In genomic region chr9:121453232-121453892, GRCh38 we compare ENCODE assay signal across 32 cellular contexts. TPM values are rescaled to one million over a fixed set of nuclear protein-coding genes. Genes with fewer than 3 reads are reported as not detected.
DNase-seq lines count a peak whose midpoint lies in the region; ATAC-seq, FAIRE-seq and TF ChIP-seq lines count a peak whose summit lies in the region.
"Had no signal": no experiment of that assay in that cellular context is flagged by ENCODE, and none has a peak within 500 bp of the region (broad histone marks: within the 10 kb centered on the region; RNA-seq: fewer than 3 reads in every experiment).

No MANE protein-coding gene starts in this region.

- DNase-seq in DMS153 treated with DMSO at 0.1 percent for 48 hours (lab: John Stamatoyannopoulos, UW; ENCODE audit: unreplicated experiment) (peak; percentile 6), DMS153 (lab: John Stamatoyannopoulos, UW) (no peak), NCI-H69 (lab: John Stamatoyannopoulos, UW) (peak; percentile 69), coronary artery (ENCODE audit: low spot score) (no peak), lung microvascular endothelial cell (ENCODE audit: low read depth in 2 of 2) (peak; percentile 6 to 52), H54 (ENCODE audit: insufficient read length, low spot score) (no peak), NCI-H2196 (lab: John Stamatoyannopoulos, UW; ENCODE audit: unreplicated experiment) (no peak)
- DNase-seq: activated CD8-positive, alpha-beta T cell treated with anti-CD3 and anti-CD28 coated beads, Interleukin-2, amount 10 ng/mL, durations not matched to agents 7 days and 5 days; anterior cingulate cortex; Calu3; central memory CD4-positive, alpha-beta T cell; erythroblast; Kasumi-1; left cardiac atrium; mesenchymal stem cell; NCI-H1048; NCI-H1694 treated with DMSO at 0.1 percent for 48 hours; NCI-H345; NCI-H774; stimulated activated CD4-positive, alpha-beta T cell treated with anti-CD3 and anti-CD28 coated beads, Interleukin-4, amount 100 ng/mL, for 4 hours; T-helper 1 cell had no signal

- no peak for FAIRE-seq in H54 (lab: Jason Lieb, UNC)
- FAIRE-seq: GM18507 had no signal

- TF ChIP-seq POLR2A in H54 (IDR thresholded peaks at IDR 0.05; ENCODE audit: low read depth, low read length): no peak

- no peak for ATAC-seq in HG03442 (IDR thresholded peaks at IDR 0.05; ENCODE audit: unreplicated experiment)
- ATAC-seq: activated CD8-positive, alpha-beta T cell treated with anti-CD3 and anti-CD28 coated beads, Interleukin-2, amount 10 ng/mL, durations not matched to agents 7 days and 5 days; activated naive CD4-positive, alpha-beta T cell treated with anti-CD3 and anti-CD28 coated beads, Interleukin-2, amount 50 U/mL, for 72 hours; sciatic nerve; stimulated activated memory B cell treated with anti-CD40 and anti-IgM and Interleukin-4, amounts not matched to agents 10 μg/mL and 1 μg/mL and 100 μg/mL, for 72 hours had no signal

- peak overlapping the region; percentile 19 to 31 for H3K27ac ChIP-seq in coronary artery
- H3K27ac ChIP-seq: 22Rv1, C4-2B, suprapubic skin had no signal

- H3K4me3 ChIP-seq in coronary artery: no peak overlapping the region
- H3K4me3 ChIP-seq: suprapubic skin had no signal

- TF ChIP-seq CTCF in coronary artery (IDR thresholded peaks at IDR 0.05): no peak

RNA-seq across cellular contexts. Expression of gene GGTA1, which starts 46.3 kb away (rescaled TPM):
- total RNA-seq in lung microvascular endothelial cell: 5.4 and 9.5 TPM in 2 replicates
- total RNA-seq: activated CD8-positive, alpha-beta T cell treated with anti-CD3 and anti-CD28 coated beads, Interleukin-2, amount 10 ng/mL, durations not matched to agents 7 days and 5 days; activated naive CD4-positive, alpha-beta T cell treated with anti-CD3 and anti-CD28 coated beads, Interleukin-2, amount 50 U/mL, for 72 hours; Calu3; neural crest cell; RPMI7951; SK-MEL-5 had no signal

Comparison
In these comparisons a context has a peak if more than half of its experiments do, and no peak if none do; other contexts are left out.
1. DNase-seq: peak in DMS153 treated with DMSO at 0.1 percent for 48 hours (single experiment), NCI-H69 (single experiment) and lung microvascular endothelial cell (2 of 2); none in DMS153 (single experiment), coronary artery (single experiment), H54 (single experiment) and NCI-H2196 (single experiment).